ENCODE assay signal across 13 cellular contexts in genomic region chr1:81689531-81689941, GRCh38.
DNase-seq lines count a peak whose midpoint lies in the region; ATAC-seq, FAIRE-seq and TF ChIP-seq lines count a peak whose summit lies in the region.
"Had no signal": no experiment of that assay in that cellular context is flagged by ENCODE, and none has a peak within 500 bp of the region (broad histone marks: within the 10 kb centered on the region; RNA-seq: fewer than 3 reads in every experiment).

No MANE protein-coding gene starts in this region.

- H3K27me3 Mint-ChIP-seq in chondrocyte (ENCODE audit: low read depth) (no peaks in the 10 kb centered on the region), osteocyte (ENCODE audit: unreplicated experiment) (no peaks in the 10 kb centered on the region)

- H3K4me3 Mint-ChIP-seq in chondrocyte (ENCODE audit: unreplicated experiment) (peak overlapping the region; percentile 23), osteocyte (ENCODE audit: unreplicated experiment) (no peak overlapping the region)

- TF ChIP-seq CTCF in chondrocyte (IDR thresholded peaks at IDR 0.05) = no peak
- TF ChIP-seq CTCF in osteocyte (IDR thresholded peaks at IDR 0.05) = no peak

- peaks cover 22% of the 10 kb centered on the region for H3K9me3 Mint-ChIP-seq in chondrocyte (ENCODE audit: low read depth)
- H3K9me3 Mint-ChIP-seq in osteocyte (ENCODE audit: unreplicated experiment) = peaks cover 21% of the 10 kb centered on the region

- ATAC-seq in Right ventricle myocardium superior (ENCODE audit: poor library complexity) (peak; percentile 93), HG02798 (IDR thresholded peaks at IDR 0.05; ENCODE audit: poor library complexity, unreplicated experiment) (no peak), GM18498 (IDR thresholded peaks at IDR 0.05; ENCODE audit: unreplicated experiment) (no peak)

- no peak for DNase-seq in Right ventricle myocardium superior
- DNase-seq in cardiac septum (ENCODE audit: low spot score) = no peak
- no peak for DNase-seq in chondrocyte (ENCODE audit: low spot score)
- DNase-seq in iris pigment epithelial cell (ENCODE audit: low read depth) = peak; percentile 91
- no peak for DNase-seq in urothelium cell line (ENCODE audit: low spot score)
- no peak for DNase-seq in osteocyte (ENCODE audit: extremely low spot score, unreplicated experiment)
- DNase-seq: ACHN, dermis blood vessel endothelial cell, hypothalamus, NCI-H2171, T-helper 2 cell had no signal

- H3K27ac Mint-ChIP-seq in chondrocyte (ENCODE audit: unreplicated experiment) (peak overlapping the region; percentile 42), osteocyte (ENCODE audit: unreplicated experiment) (no peak overlapping the region)

- H3K4me1 Mint-ChIP-seq in chondrocyte (ENCODE audit: low read depth) (peaks cover 19% of the 10 kb centered on the region), osteocyte (ENCODE audit: unreplicated experiment) (peaks cover 20% of the 10 kb centered on the region)

- intact Hi-C loops in Right ventricle myocardium superior (cut with DNase I) = no loop called here
- intact Hi-C loops in cardiac septum (cut with DNase I) = no loop called here

- H3K36me3 Mint-ChIP-seq in chondrocyte (ENCODE audit: low read depth) (peaks cover 2% of the 10 kb centered on the region), osteocyte (ENCODE audit: unreplicated experiment) (peaks cover 4% of the 10 kb centered on the region)

- no peak for FAIRE-seq in urothelium cell line (lab: Jason Lieb, UNC)
